Comparison of ENCODE assay signal across 17 cellular contexts in the genomic region with DNA sequence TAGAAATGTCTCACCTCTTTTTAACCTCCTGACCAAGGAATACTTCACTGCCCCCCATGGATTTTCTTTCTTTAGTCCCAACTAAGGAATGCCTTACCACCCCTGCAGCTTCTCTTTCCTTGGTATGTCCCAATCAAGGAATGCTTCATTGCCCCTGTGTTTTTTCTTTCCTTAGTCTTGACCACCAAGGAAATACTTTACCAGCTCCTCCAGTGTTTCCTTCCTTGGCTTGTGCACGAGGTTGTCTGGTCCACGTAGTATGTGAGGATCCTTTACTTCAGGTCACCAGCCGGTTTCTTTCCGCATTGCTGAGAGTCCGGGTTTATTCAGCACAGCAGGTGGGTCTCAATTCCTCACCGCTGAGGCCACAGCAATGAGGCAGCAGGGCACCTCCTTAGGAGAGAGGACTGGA. TPM values are rescaled to one million over a fixed set of nuclear protein-coding genes. Genes with fewer than 3 reads are reported as not detected.
A peak's percentile ranks its signal among the peaks of the same experiment; 100 is the strongest.
DNase-seq lines count a peak whose midpoint lies in the region; ATAC-seq, FAIRE-seq and TF ChIP-seq lines count a peak whose summit lies in the region.
"Had no signal": no experiment of that assay in that cellular context is flagged by ENCODE, and none has a peak within 500 bp of the region (broad histone marks: within the 10 kb centered on the region; RNA-seq: fewer than 3 reads in every experiment).

No MANE protein-coding gene starts in this region.

- H3T11ph ChIP-seq in H9 (ENCODE audit: low read length): no peak overlapping the region

- no peak for TF ChIP-seq POLR2A in H1 (IDR thresholded peaks at IDR 0.05; ENCODE audit: control extremely low read depth in 1 of 2, low read depth in 2 of 2, low read length in 2 of 2)

- no peak overlapping the region for H3K14ac ChIP-seq in H9 (ENCODE audit: insufficient read depth, low read length)
- no peak overlapping the region for H3K14ac ChIP-seq in H1 (ENCODE audit: insufficient read length)

- WGBS in H9 (ENCODE audit: extremely low coverage, insufficient read length, low lambda C conversion rate): no CpG with 5 or more reads among the region's 6 CpGs
- 15% methylated on average over 6 of the region's 6 CpGs; no CpG with 5 or more reads in 1 of the 2 experiments for WGBS in H1 (ENCODE audit: extremely low coverage in 1 of 2, insufficient coverage in 1 of 2, insufficient read length in 1 of 2, insufficient replicate concordance in 2 of 2, low coverage in 1 of 2, low lambda C conversion rate in 2 of 2, missing lambda C conversion rate in 1 of 2), 2 experiments

- H3K79me1 ChIP-seq in H9 (ENCODE audit: insufficient read depth, low read depth, low read length, poor library complexity, severe bottlenecking): no peaks in the 10 kb centered on the region
- H3K79me1 ChIP-seq in H1 (ENCODE audit: low read depth, low read length): no peaks in the 10 kb centered on the region

- no peak overlapping the region for H2AK5ac ChIP-seq in H9 (ENCODE audit: insufficient read length, low read length)
- H2AK5ac ChIP-seq in H1 (ENCODE audit: low read depth, low read length): no peak overlapping the region

- H3K27ac ChIP-seq in H9 (ENCODE audit: insufficient read length, low read depth, low read length): no peak overlapping the region
- no peak overlapping the region for H3K27ac ChIP-seq in H1 (ENCODE audit: low read depth, low read length)
- H3K27ac ChIP-seq in iPS-20b (ENCODE audit: low read length): no peak overlapping the region

- no peaks in the 10 kb centered on the region; a peak in 1 of 7 replicates for H3K36me3 Mint-ChIP-seq in H9 (ENCODE audit: insufficient read depth in 1 of 3, low read depth in 3 of 3)
- H3K36me3 Mint-ChIP-seq: CD4-positive, CD25-positive, alpha-beta regulatory T cell had no signal

- H3K4me2 ChIP-seq in H9 (ENCODE audit: insufficient read depth, insufficient read length, low read length) (peak overlapping the region; percentile 7), H1 (ENCODE audit: insufficient read depth in 1 of 2, low read depth in 2 of 2, low read length in 2 of 2) (peak overlapping the region; percentile 49 to 54)

- TF ChIP-seq CTCF in H9 (conservative IDR thresholded peaks at IDR 0.05): no peak
- no peak for TF ChIP-seq CTCF in H1 (IDR thresholded peaks at IDR 0.05; ENCODE audit: control extremely low read depth in 1 of 3, insufficient read depth in 1 of 3, low read depth in 1 of 3, low read length in 3 of 3)

- H3K4me1 ChIP-seq in H9 (ENCODE audit: insufficient read depth, low read length) (no peaks in the 10 kb centered on the region; the same call in 1 of the 2 replicates), H1 (replicated peaks in 1 of 4; ENCODE audit: control insufficient read depth in 3 of 4, insufficient read depth in 4 of 4, low read length in 3 of 4) (peaks cover 0 to 10% (median 2%) of the 10 kb centered on the region in 4 experiments; a peak in 2 of 7 replicates), iPS-20b (ENCODE audit: insufficient read depth, low read length) (peaks cover 15% of the 10 kb centered on the region)

- CTCF ChIA-PET in H1 (lab: Charles Lee; ENCODE audit: partially characterized antibody): interaction anchor here (1.3 to 4.2 kb wide), 3 partner anchors 34 to 36 kb away, joined by 3 to 15 read pairs (median 4); no protein-coding TSS in a partner anchor

- peak; percentile 67 for DNase-seq in H9
- peak in 1 of 2 experiments; percentile 61 for DNase-seq in H1 (ENCODE audit: low read depth in 1 of 2, low spot score in 2 of 2)
- peak; percentile 89 for DNase-seq in renal cortical epithelial cell (ENCODE audit: low read depth)
- DNase-seq in anterior cingulate cortex (lab: John Stamatoyannopoulos, UW): no peak
- DNase-seq in HK-2 (ENCODE audit: unreplicated experiment): no peak
- DNase-seq: CD4-positive, CD25-positive, alpha-beta regulatory T cell; IMR-90; NCI-H1930; NCI-H2171; NCI-H446 treated with DMSO at 0.1 percent for 48 hours; NCI-H82 had no signal

- H2AFZ ChIP-seq in H9 (ENCODE audit: low read length): peak overlapping the region; percentile 33
- H2AFZ ChIP-seq in H1 (ENCODE audit: low read length): peak overlapping the region; percentile 81; the same call in 1 of the 2 replicates

- no peak overlapping the region for H3K4ac ChIP-seq in H9 (ENCODE audit: low read depth, low read length)
- no peak overlapping the region for H3K4ac ChIP-seq in H1 (replicated peaks; ENCODE audit: insufficient read length, low read depth, low read length)

- H3K23me2 ChIP-seq in H9 (ENCODE audit: insufficient read length, low read depth, low read length, poor library complexity, severe bottlenecking) (no peaks in the 10 kb centered on the region), H1 (ENCODE audit: low read depth, low read length) (peaks cover 2% of the 10 kb centered on the region; the same call in 1 of the 2 replicates)

- H3K4me1 Mint-ChIP-seq in H9: peaks cover 19 to 21% of the 10 kb centered on the region in 2 experiments
- H3K4me1 Mint-ChIP-seq: CD4-positive, CD25-positive, alpha-beta regulatory T cell had no signal

- FAIRE-seq in H1 (lab: Jason Lieb, UNC): peak; percentile 68
- FAIRE-seq: GM12891 had no signal

- H4K20me1 ChIP-seq in H9 (ENCODE audit: control insufficient read depth, insufficient read depth, insufficient read length): no peaks in the 10 kb centered on the region
- no peaks in the 10 kb centered on the region for H4K20me1 ChIP-seq in H1 (replicated peaks in 1 of 2; ENCODE audit: control insufficient read depth in 1 of 2, insufficient read depth in 2 of 2, low read length in 2 of 2)

- H3K18ac ChIP-seq in H9 (ENCODE audit: insufficient read length, low read depth, low read length) (no peak overlapping the region), H1 (ENCODE audit: extremely low read depth, low read length) (no peak overlapping the region; the same call in 1 of the 2 replicates)

- H4K91ac ChIP-seq in H9 (ENCODE audit: insufficient read length, low read depth, low read length) (no peak overlapping the region), H1 (replicated peaks; ENCODE audit: insufficient read length, low read length) (peak overlapping the region; percentile 51)

- H3K9me3 ChIP-seq in H9 (ENCODE audit: control insufficient read depth, low read depth, low read length): no peaks in the 10 kb centered on the region
- H3K9me3 ChIP-seq in H1 (ENCODE audit: insufficient read depth in 2 of 2, low read depth in 1 of 2, low read length in 1 of 2): no peaks in the 10 kb centered on the region
- 0 out of 2 replicates have a peak, but pooled peaks cover 8% of the 10 kb centered on the region for H3K9me3 ChIP-seq in iPS-20b (ENCODE audit: insufficient read depth, low read depth, low read length)

- H2BK20ac ChIP-seq in H9 (ENCODE audit: low read depth, low read length, poor library complexity, severe bottlenecking) (no peak overlapping the region), H1 (ENCODE audit: low read length) (peak overlapping the region; percentile 23; the same call in 1 of the 2 replicates)

- no peaks in the 10 kb centered on the region; the same call in none of the 2 replicates for H3K27me3 Mint-ChIP-seq in H9 (ENCODE audit: low read depth)
- H3K27me3 Mint-ChIP-seq: CD4-positive, CD25-positive, alpha-beta regulatory T cell had no signal

- no peak overlapping the region for H2BK5ac ChIP-seq in H9 (ENCODE audit: insufficient read length, low read length)
- 0 out of 2 replicates have a peak overlapping the region, but pooled peaks have one; percentile 13 for H2BK5ac ChIP-seq in H1 (ENCODE audit: low read depth, low read length)

- H4K5ac ChIP-seq in H9 (ENCODE audit: insufficient read length, low read depth, low read length) (no peak overlapping the region), H1 (ENCODE audit: insufficient read length, low read depth, low read length) (no peak overlapping the region)

- H4K8ac ChIP-seq in H9 (replicated peaks; ENCODE audit: insufficient read length, low read depth, low read length): no peak overlapping the region
- no peak overlapping the region for H4K8ac ChIP-seq in H1 (ENCODE audit: extremely low read depth, insufficient read depth, low read length)

- H2BK12ac ChIP-seq in H9 (ENCODE audit: insufficient read length, low read depth, low read length) (no peak overlapping the region), H1 (ENCODE audit: low read depth, low read length) (no peak overlapping the region)

- no peak overlapping the region for H3K23ac ChIP-seq in H9 (ENCODE audit: insufficient read length, low read depth, low read length)
- no peak overlapping the region for H3K23ac ChIP-seq in H1 (ENCODE audit: insufficient read length)

- H3K36me3 ChIP-seq in H1 (ENCODE audit: control insufficient read depth in 2 of 4, insufficient read depth in 4 of 4, low read length in 3 of 4) (no peaks in the 10 kb centered on the region), iPS-20b (ENCODE audit: insufficient read depth, low read depth, low read length) (no peaks in the 10 kb centered on the region)

- H3K27me3 ChIP-seq in H9 (ENCODE audit: insufficient read depth, low read length): no peaks in the 10 kb centered on the region
- H3K27me3 ChIP-seq in H1 (replicated peaks in 1 of 4; ENCODE audit: control insufficient read depth in 3 of 4, extremely low read depth in 1 of 4, insufficient read depth in 3 of 4, low read length in 3 of 4): no peaks in the 10 kb centered on the region; a peak in 1 of 7 replicates
- no peaks in the 10 kb centered on the region for H3K27me3 ChIP-seq in iPS-20b (ENCODE audit: insufficient read depth, low read length)

- peak overlapping the region; percentile 27 to 93 (median 84); a peak in 3 of 7 replicates for H3K27ac Mint-ChIP-seq in H9

- H2BK120ac ChIP-seq in H9 (ENCODE audit: low read depth, low read length, poor library complexity, severe bottlenecking) (no peak overlapping the region), H1 (replicated peaks; ENCODE audit: low read depth, low read length) (peak overlapping the region; percentile 58)

- TF ChIP-seq EP300 in H1 (IDR thresholded peaks at IDR 0.05; ENCODE audit: borderline replicate concordance in 1 of 2, low read depth in 2 of 2, low read length in 2 of 2): peak in 1 of 2 experiments; percentile 96; a peak in 2 of 3 replicates

- peak overlapping the region; percentile 10 to 49 (median 13); a peak in 3 of 8 replicates for H3K4me3 ChIP-seq in H1 (ENCODE audit: extremely low read depth in 1 of 4, insufficient read depth in 2 of 4, low read depth in 3 of 4, low read length in 4 of 4)
- peak overlapping the region; percentile 47 for H3K4me3 ChIP-seq in iPS-20b (ENCODE audit: low read length)

- no peak for TF ChIP-seq RAD21 in H1 (IDR thresholded peaks at IDR 0.05 in 1 of 2, conservative IDR thresholded peaks at IDR 0.05 in 1 of 2; ENCODE audit: low read depth in 2 of 2, low read length in 2 of 2)

- H3K56ac ChIP-seq in H9 (ENCODE audit: insufficient read length, low read depth, low read length) (no peak overlapping the region), H1 (replicated peaks; ENCODE audit: insufficient read length, low read depth, low read length) (no peak overlapping the region)

- POLR2A ChIA-PET in H1 (lab: Charles Lee; ENCODE audit: partially characterized antibody): no interaction called here

- H3K79me2 ChIP-seq in H9 (ENCODE audit: insufficient read depth, low read length) (no peaks in the 10 kb centered on the region), H1 (ENCODE audit: control insufficient read depth in 1 of 2, insufficient read depth in 2 of 2, low read length in 2 of 2) (no peaks in the 10 kb centered on the region)

- H2BK15ac ChIP-seq in H9 (ENCODE audit: low read depth, low read length) (no peak overlapping the region), H1 (ENCODE audit: low read length) (no peak overlapping the region)

- no peak for ATAC-seq in GM21390 (IDR thresholded peaks at IDR 0.05; ENCODE audit: unreplicated experiment)

- peaks cover 0 to 7% of the 10 kb centered on the region in 2 experiments; a peak in 3 of 5 replicates for H3K9me3 Mint-ChIP-seq in H9

- peak overlapping the region in 1 of 2 experiments; percentile 63; a peak in 2 of 5 replicates for H3K4me3 Mint-ChIP-seq in H9
- H3K4me3 Mint-ChIP-seq: CD4-positive, CD25-positive, alpha-beta regulatory T cell had no signal

- H3K9ac ChIP-seq in H9 (ENCODE audit: extremely low read depth, insufficient read length, low read length): no peak overlapping the region
- no peak overlapping the region for H3K9ac ChIP-seq in H1 (replicated peaks in 1 of 4; ENCODE audit: extremely low read depth in 1 of 4, low read depth in 3 of 4, low read length in 3 of 4)
- no peak overlapping the region for H3K9ac ChIP-seq in iPS-20b (ENCODE audit: low read depth, low read length)

RNA-seq across cellular contexts. Expression of a gene that starts 59.3 kb away (rescaled TPM):
- not detected in 2 replicates for total RNA-seq in H9 (2021)
- total RNA-seq in H1 (2021; fragmentation: NEBNext Ultra II Directional; extraction: Animal tissue kit (Norgen Biotek cat#: 25700)): not detected in 2 replicates
- polyA plus RNA-seq in H1 (2011; rRNA removed): 0.03 TPM in 1 of 2 replicates, not detected in the other
- not detected for polyA plus RNA-seq in H1 (2011; cell fraction: cytosol; rRNA removed)
- polyA plus RNA-seq in H1 (2011; cell fraction: nucleus; rRNA removed): 0.10 TPM
- polyA plus RNA-seq in H1 (2012, experiment 1 of 2): not detected in 4 replicates
- polyA plus RNA-seq in H1 (2012, experiment 2 of 2): not detected
- not detected for polyA plus RNA-seq in H1 (2013, experiment 1 of 2)
- 0.02 TPM for polyA plus RNA-seq in H1 (2013, experiment 2 of 2)
- polyA minus RNA-seq in H1 (2011; rRNA and poly(A)+ RNA removed): not detected in 2 replicates
- polyA minus RNA-seq in H1 (2011; cell fraction: cytosol; rRNA and poly(A)+ RNA removed): not detected
- not detected for polyA minus RNA-seq in H1 (2011; cell fraction: nucleus; rRNA and poly(A)+ RNA removed)
- total RNA-seq in renal cortical epithelial cell: 0.85 TPM in 1 of 2 replicates, not detected in the other
- total RNA-seq: CD4-positive, CD25-positive, alpha-beta regulatory T cell; G401; H4; IMR-90; LHCN-M2 had no signal
- polyA plus RNA-seq: CD4-positive, CD25-positive, alpha-beta regulatory T cell; IMR-90 had no signal

Comparison
In these comparisons a context has a peak if more than half of its experiments do, and no peak if none do; other contexts are left out.
1. DNase-seq: peak in H9 (single experiment) and renal cortical epithelial cell (single experiment); none in anterior cingulate cortex (0 of 58) and HK-2 (single experiment).